ENCODE assay signal across 11 cellular contexts in the genomic region with DNA sequence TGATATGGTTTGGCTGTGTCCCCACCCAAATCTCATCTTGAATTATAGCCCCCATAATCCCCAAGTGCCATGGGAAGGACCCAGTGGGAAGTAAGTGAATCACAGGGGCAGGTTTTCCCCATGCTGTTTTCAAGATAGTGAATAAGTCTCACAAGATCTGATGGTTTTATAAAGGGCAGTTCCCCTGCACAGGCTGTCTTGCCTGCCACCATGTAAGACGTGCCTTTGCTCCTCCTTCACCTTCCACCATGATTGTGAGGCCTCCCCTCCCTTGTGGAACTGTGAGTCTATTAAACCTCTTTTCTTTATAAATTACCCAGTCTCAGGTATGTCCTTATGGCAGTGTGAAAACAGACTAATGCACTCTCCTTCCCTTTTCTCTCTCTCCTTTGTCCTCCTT. TPM values are rescaled to one million over a fixed set of nuclear protein-coding genes. Genes with fewer than 3 reads are reported as not detected.
"Had no signal": no experiment of that assay in that cellular context is flagged by ENCODE, and none has a peak within 500 bp of the region (broad histone marks: within the 10 kb centered on the region; RNA-seq: fewer than 3 reads in every experiment).

No MANE protein-coding gene starts in this region.

RNA-seq across cellular contexts. Expression of a gene that starts 27.1 kb away (rescaled TPM):
- total RNA-seq: OCI-LY7, PC-3, PC-9, Right ventricle myocardium inferior, Right ventricle myocardium superior, RPMI7951, SJCRH30, SJSA1, SK-MEL-5, T-cell had no signal
- polyA plus RNA-seq: SK-N-SH had no signal
